In the genomic region with DNA sequence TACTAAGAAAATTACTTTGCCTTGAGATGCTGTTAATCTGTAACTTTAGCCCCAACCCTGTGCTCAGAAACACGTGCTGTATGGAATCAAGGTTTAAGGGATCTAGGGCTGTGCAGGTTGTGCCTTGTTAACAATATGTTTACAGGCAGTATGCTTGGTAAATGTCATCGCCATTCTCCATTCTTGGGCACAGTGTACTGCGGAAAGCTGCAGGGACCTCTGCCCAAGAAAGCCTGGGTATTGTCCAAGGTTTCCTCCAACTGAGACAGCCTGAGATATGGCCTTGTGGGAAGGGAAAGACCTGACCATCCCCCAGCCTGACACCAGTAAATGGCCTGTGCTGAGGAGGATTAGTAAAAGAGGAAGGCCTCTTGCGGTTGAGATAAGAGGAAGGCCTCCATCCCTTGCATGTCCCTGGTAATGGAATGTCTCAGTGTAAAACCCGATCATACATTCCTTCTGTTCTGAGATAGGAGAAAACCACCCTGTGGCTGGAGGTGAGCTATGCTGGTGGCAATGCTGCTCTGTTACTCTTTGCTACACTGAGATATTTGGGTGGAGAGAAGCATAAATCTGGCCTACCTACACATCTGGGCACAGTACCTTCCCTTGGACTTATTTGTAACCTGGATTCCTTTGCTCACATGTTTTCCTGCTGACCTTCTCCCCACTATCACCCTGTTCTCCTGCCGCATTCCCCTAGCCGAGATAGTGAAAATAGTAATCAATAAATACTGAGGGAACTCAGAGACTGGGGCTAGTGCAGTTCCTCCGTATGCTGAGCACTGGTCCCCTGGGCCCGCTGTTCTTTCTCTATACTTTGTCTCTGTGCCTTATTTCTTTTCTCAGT, we compare ENCODE assay signal across 15 cellular contexts. TPM values are rescaled to one million over a fixed set of nuclear protein-coding genes. Genes with fewer than 3 reads are reported as not detected.
DNase-seq lines count a peak whose midpoint lies in the region; ATAC-seq and TF ChIP-seq lines count a peak whose summit lies in the region.
"Not testable (repeated sequence)": the region's sequence is repeated elsewhere in the genome, so short reads cannot be mapped to it uniquely, and the experiment has no call there.
"Had no signal": no experiment of that assay in that cellular context is flagged by ENCODE, and none has a peak within 500 bp of the region (broad histone marks: within the 10 kb centered on the region; RNA-seq: fewer than 3 reads in every experiment).

No MANE protein-coding gene starts in this region.

- not testable (repeated sequence) for H3K79me2 ChIP-seq in Karpas-422 (ENCODE audit: low read length)

- not testable (repeated sequence) for H3K36me3 Mint-ChIP-seq in CD4-positive, alpha-beta T cell (ENCODE audit: low read depth)

- peak overlapping the region; percentile 28; the same call in 1 of the 2 replicates for H3K9ac ChIP-seq in Karpas-422 (ENCODE audit: low read length)

- H3K4me1 Mint-ChIP-seq in CD4-positive, alpha-beta T cell (ENCODE audit: low read depth), result peaks cover 37% of the 10 kb centered on the region

- H3K4me2 ChIP-seq in Karpas-422 (ENCODE audit: low read depth, low read length, poor library complexity, severe bottlenecking), result not testable (repeated sequence)

- H3K27me3 Mint-ChIP-seq in CD4-positive, alpha-beta T cell, result not testable (repeated sequence)

- peak overlapping the region; percentile 0 for H3K27ac Mint-ChIP-seq in CD4-positive, alpha-beta T cell

- H3K27me3 ChIP-seq in CD4-positive, alpha-beta T cell (ENCODE audit: control insufficient read depth, insufficient read depth, low read length); Karpas-422 (ENCODE audit: low read length); adrenal gland; right lobe of liver; neutrophil; transverse colon: not testable (repeated sequence)

- not testable (repeated sequence) for H3K4me3 Mint-ChIP-seq in CD4-positive, alpha-beta T cell

- not testable (repeated sequence) for H3K27ac ChIP-seq in CD4-positive, alpha-beta T cell (ENCODE audit: low read depth, low read length)
- H3K27ac ChIP-seq in Karpas-422 (ENCODE audit: low read length) (peak overlapping the region; percentile 46), adrenal gland (peak overlapping the region; percentile 57 to 94 (median 67)), right lobe of liver (peak overlapping the region; percentile 47 to 89 (median 81)), neutrophil (peak overlapping the region; percentile 98), transverse colon (peak overlapping the region in 3 of 4 donors; percentile 10 to 45 (median 25))

- ATAC-seq in CD4-positive, alpha-beta T cell (ENCODE audit: poor library complexity), result not testable (repeated sequence)
- ATAC-seq in right lobe of liver, result peak in 2 of 4 donors; percentile 3 to 13

- H3K9me3 Mint-ChIP-seq in CD4-positive, alpha-beta T cell, result not testable (repeated sequence)

- not testable (repeated sequence) for TF ChIP-seq CTCF in CD4-positive, alpha-beta T cell (IDR thresholded peaks at IDR 0.05); adrenal gland (IDR thresholded peaks at IDR 0.05); fibroblast of the aortic adventitia (IDR thresholded peaks at IDR 0.05; ENCODE audit: insufficient read depth, low read length); right lobe of liver (IDR thresholded peaks at IDR 0.05); transverse colon (IDR thresholded peaks at IDR 0.05)
- TF ChIP-seq CTCF in neutrophil (IDR thresholded peaks at IDR 0.05), result peak; percentile 28

- POLR2A ChIA-PET in CD4-positive, alpha-beta T cell (lab: Charles Lee), result not testable (repeated sequence)

- intact Hi-C loops in CD4-positive, alpha-beta T cell (cut with DNase I, micrococcal nuclease); adrenal gland (cut with DNase I); right lobe of liver (cut with DNase I): not testable (repeated sequence)
- intact Hi-C loops in transverse colon (cut with DNase I; ENCODE audit: low total_unique reads), result loop anchor here (5.0 kb wide), 1 partner anchor 161 kb away; no protein-coding TSS in a partner anchor

- not testable (repeated sequence) for H4K20me1 ChIP-seq in Karpas-422 (ENCODE audit: insufficient read depth, low read depth, low read length)

- not testable (repeated sequence) for DNase-seq in CD4-positive, alpha-beta T cell; transverse colon
- DNase-seq in Karpas-422 (peak; percentile 63), SKM-1 treated with dmso at 0.1 percent for 144 hours (lab: John Stamatoyannopoulos, UW; ENCODE audit: unreplicated experiment) (peak; percentile 85), adrenal gland (peak; percentile 58 to 87 (median 81)), fibroblast of the aortic adventitia (ENCODE audit: low read depth) (peak; percentile 63), right lobe of liver (peak in 1 of 3 donors; percentile 54)

- H3K36me3 ChIP-seq in Karpas-422 (ENCODE audit: insufficient read depth, low read length); adrenal gland (replicated peaks in 1 of 2); right lobe of liver; neutrophil; transverse colon: not testable (repeated sequence)

- H3K4me1 ChIP-seq in Karpas-422 (ENCODE audit: low read length), result peaks cover 22% of the 10 kb centered on the region
- H3K4me1 ChIP-seq in adrenal gland (replicated peaks in 1 of 2), result peaks cover 27 to 35% of the 10 kb centered on the region in 2 donors
- H3K4me1 ChIP-seq in right lobe of liver, result peaks cover 0 to 36% (median 20%) of the 10 kb centered on the region in 4 donors
- H3K4me1 ChIP-seq in neutrophil (ENCODE audit: control insufficient read depth in 1 of 2, insufficient read depth in 1 of 2, low read depth in 1 of 2, low read length in 1 of 2), result peaks cover 69 to 83% of the 10 kb centered on the region in 2 experiments
- H3K4me1 ChIP-seq in transverse colon, result peaks cover 6 to 38% (median 19%) of the 10 kb centered on the region in 4 donors

- in situ Hi-C loops in transverse colon (cut with MboI; ENCODE audit: low pct_ligation_motif_present in 1 of 4, low pct_unique_long_range_greater_than_20kb in 1 of 4, low sequenced_read_pairs in 3 of 4), result loop anchor here in 3 of 4 donors (5.0 to 25.0 kb wide), 3 partner anchors 111 to 161 kb away; partner anchors contain the start of genes COQ8B (in 1 of the 3) and ITPKC (in 1 of the 3)

- not testable (repeated sequence) for H3K4me3 ChIP-seq in Karpas-422 (ENCODE audit: low read length); adrenal gland; fibroblast of the aortic adventitia (ENCODE audit: low read depth, low read length); transverse colon
- H3K4me3 ChIP-seq in right lobe of liver (peak overlapping the region in 2 of 3 donors; percentile 15 to 24), neutrophil (ENCODE audit: low read depth in 1 of 2, low read length in 1 of 2) (peak overlapping the region; percentile 18 to 57)

- H3K9me3 ChIP-seq in CD4-positive, alpha-beta T cell (ENCODE audit: control insufficient read depth, low read length); Karpas-422 (ENCODE audit: low read length); adrenal gland (replicated peaks in 1 of 3); right lobe of liver; neutrophil; transverse colon: not testable (repeated sequence)

- TF ChIP-seq EP300 in transverse colon (IDR thresholded peaks at IDR 0.05; ENCODE audit: low read depth), result not testable (repeated sequence)

- WGBS in adrenal gland, 4 donors, result 29 to 38% (median 32%) methylated on average over 9 of the region's 9 CpGs
- WGBS in right lobe of liver (ENCODE audit: insufficient coverage, low coverage, low lambda C conversion rate, missing lambda C conversion rate), result 23% methylated on average over 9 of the region's 9 CpGs
- 71 to 88% methylated on average over 5 to 9 of the region's 9 CpGs for WGBS in transverse colon (ENCODE audit: low coverage in 1 of 2), 2 donors

- CTCF ChIA-PET in CD4-positive, alpha-beta T cell (lab: Charles Lee), result not testable (repeated sequence)

- TF ChIP-seq POLR2A in adrenal gland (IDR thresholded peaks at IDR 0.05); right lobe of liver (IDR thresholded peaks at IDR 0.05); transverse colon (IDR thresholded peaks at IDR 0.05): not testable (repeated sequence)

- not testable (repeated sequence) for H2AFZ ChIP-seq in Karpas-422 (ENCODE audit: low read length)

- H3K9me2 ChIP-seq in Karpas-422 (replicated peaks; ENCODE audit: insufficient read depth, low read length), result not testable (repeated sequence)

RNA-seq across cellular contexts. Expression of gene EGLN2, which starts 23.9 kb away (rescaled TPM):
- total RNA-seq in CD4-positive, alpha-beta T cell, result 100 to 1,000 TPM; 150 to 151 TPM
- 49.4 and 111 TPM in 2 replicates for total RNA-seq in Karpas-422 (2014; rRNA removed; shearing (Covaris generic); ENCODE audit: low replicate concordance)
- total RNA-seq in adrenal gland, result 100 to 1,000 TPM in 5 of 8 donors, 10 to 100 TPM in 3; 79.2 to 116 (median 104) TPM
- polyA plus RNA-seq in adrenal gland, result 100 to 1,000 TPM in 1 of 3 donors, 10 to 100 TPM in 2; 53.1 to 122 (median 98.7) TPM
- 60.6 and 64.2 TPM in 2 replicates for total RNA-seq in fibroblast of the aortic adventitia (ENCODE audit: low replicate concordance)
- total RNA-seq in right lobe of liver, result 10 to 100 TPM; 34.5 to 47.0 (median 37.4) TPM
- 100 to 1,000 TPM; 102 to 123 (median 115) TPM for total RNA-seq in transverse colon

RNA-seq across cellular contexts. Expression of gene CYP2A6, which starts 27.3 kb away (rescaled TPM):
- not detected for total RNA-seq in CD4-positive, alpha-beta T cell
- total RNA-seq in Karpas-422 (2014; rRNA removed; shearing (Covaris generic); ENCODE audit: low replicate concordance), result not detected in 2 replicates
- total RNA-seq in adrenal gland (1 to 10 TPM in 3 of 8 donors, under 1 TPM in 4, not detected in 1; 0.18 to 2.1 (median 0.84) TPM), fibroblast of the aortic adventitia (ENCODE audit: low replicate concordance) (not detected in 2 replicates), right lobe of liver (1,000 to 10,000 TPM in 3 of 6 experiments, 100 to 1,000 TPM in 1, 10 to 100 TPM in 2; 73.6 to 3,618 (median 1,239) TPM), transverse colon (not detected)
- polyA plus RNA-seq in adrenal gland, result 1 to 10 TPM in 1 of 3 donors, under 1 TPM in 2; 0.51 to 1.7 (median 0.57) TPM
- total RNA-seq: activated T-helper 2 cell treated with anti-CD3 and anti-CD28 coated beads, Interferon-gamma antibody, Interleukin-2, Interleukin-4, amounts not matched to agents 10 μg/mL and 5 μg/mL and 100 μg/mL, durations not matched to agents 14 hours and 24 hours and 36 hours; esophagus muscularis mucosa; HT-29; MCF 10A; NCI-H460; PC-3 had no signal

RNA-seq across cellular contexts. Expression of gene RAB4B, which starts 44.9 kb away (rescaled TPM):
- 10 to 100 TPM; 26.6 to 26.9 TPM for total RNA-seq in CD4-positive, alpha-beta T cell
- total RNA-seq in Karpas-422 (2014; rRNA removed; shearing (Covaris generic); ENCODE audit: low replicate concordance), result 12.5 and 32.9 TPM in 2 replicates
- total RNA-seq in adrenal gland (100 to 1,000 TPM in 1 of 8 donors, 10 to 100 TPM in 7; 41.4 to 105 (median 68.2) TPM), fibroblast of the aortic adventitia (ENCODE audit: low replicate concordance) (9.0 and 10.1 TPM in 2 replicates), right lobe of liver (10 to 100 TPM in 3 of 6 experiments, 1 to 10 TPM in 3; 6.4 to 17.2 (median 10.2) TPM), transverse colon (10 to 100 TPM; 25.9 to 84.2 (median 68.1) TPM)
- 100 to 1,000 TPM in 1 of 3 donors, 10 to 100 TPM in 2; 25.8 to 135 (median 97.5) TPM for polyA plus RNA-seq in adrenal gland

RNA-seq across cellular contexts. Expression of gene MIA, which starts 47.6 kb away (rescaled TPM):
- not detected for total RNA-seq in CD4-positive, alpha-beta T cell
- 0.40 TPM in 1 of 2 replicates, not detected in the other for total RNA-seq in Karpas-422 (2014; rRNA removed; shearing (Covaris generic); ENCODE audit: low replicate concordance)
- 1 to 10 TPM in 2 of 8 donors, under 1 TPM in 1, not detected in 5; 0.74 to 9.2 (median 1.0) TPM for total RNA-seq in adrenal gland
- polyA plus RNA-seq in adrenal gland, result 1 to 10 TPM in 2 of 3 donors, not detected in 1; 8.3 to 8.7 TPM
- total RNA-seq in fibroblast of the aortic adventitia (ENCODE audit: low replicate concordance), result not detected in 2 replicates
- total RNA-seq in right lobe of liver, result 1 to 10 TPM in 2 of 6 experiments, under 1 TPM in 1, not detected in 3; 0.86 to 1.9 (median 1.1) TPM
- total RNA-seq in transverse colon, result 10 to 100 TPM in 1 of 4 donors, 1 to 10 TPM in 1, not detected in 2; 5.7 to 23.3 TPM
- total RNA-seq: activated CD8-positive, alpha-beta T cell treated with anti-CD3 and anti-CD28 coated beads for 36 hours; activated T-helper 2 cell treated with anti-CD3 and anti-CD28 coated beads, Interferon-gamma antibody, Interleukin-2, Interleukin-4, amounts not matched to agents 10 μg/mL and 5 μg/mL and 100 μg/mL, durations not matched to agents 14 hours and 24 hours and 36 hours; NCI-H460; PC-3 had no signal

RNA-seq across cellular contexts. Expression of gene CYP2A7, which starts 59.1 kb away (rescaled TPM):
- not detected for total RNA-seq in CD4-positive, alpha-beta T cell
- not detected in 2 replicates for total RNA-seq in Karpas-422 (2014; rRNA removed; shearing (Covaris generic); ENCODE audit: low replicate concordance)
- not detected for total RNA-seq in adrenal gland
- polyA plus RNA-seq in adrenal gland, result not detected
- not detected in 2 replicates for total RNA-seq in fibroblast of the aortic adventitia (ENCODE audit: low replicate concordance)
- 1,000 to 10,000 TPM in 1 of 6 experiments, 100 to 1,000 TPM in 2, 10 to 100 TPM in 1, 1 to 10 TPM in 2; 2.5 to 2,068 (median 134) TPM for total RNA-seq in right lobe of liver
- total RNA-seq in transverse colon, result not detected
- total RNA-seq: activated CD8-positive, alpha-beta T cell treated with anti-CD3 and anti-CD28 coated beads for 36 hours; activated T-helper 2 cell treated with anti-CD3 and anti-CD28 coated beads, Interferon-gamma antibody, Interleukin-2, Interleukin-4, amounts not matched to agents 10 μg/mL and 5 μg/mL and 100 μg/mL, durations not matched to agents 14 hours and 24 hours and 36 hours; esophagus muscularis mucosa; HT-29; MCF 10A; NCI-H460; PC-3 had no signal

Comparison
In these comparisons a context has a peak if more than half of its experiments do, and no peak if none do; other contexts are left out.
1. RNA of gene CYP2A6, which starts 27.3 kb away (total RNA-seq): 73.6 to 3,618 TPM in right lobe of liver; 0.18 to 2.1 TPM in adrenal gland, not detected in CD4-positive, alpha-beta T cell, not detected in Karpas-422, not detected in fibroblast of the aortic adventitia and not detected in transverse colon; every median in the first group is over 10 times any median in the second.